Comparison of ENCODE assay signal across 8 cellular contexts in the genomic region with DNA sequence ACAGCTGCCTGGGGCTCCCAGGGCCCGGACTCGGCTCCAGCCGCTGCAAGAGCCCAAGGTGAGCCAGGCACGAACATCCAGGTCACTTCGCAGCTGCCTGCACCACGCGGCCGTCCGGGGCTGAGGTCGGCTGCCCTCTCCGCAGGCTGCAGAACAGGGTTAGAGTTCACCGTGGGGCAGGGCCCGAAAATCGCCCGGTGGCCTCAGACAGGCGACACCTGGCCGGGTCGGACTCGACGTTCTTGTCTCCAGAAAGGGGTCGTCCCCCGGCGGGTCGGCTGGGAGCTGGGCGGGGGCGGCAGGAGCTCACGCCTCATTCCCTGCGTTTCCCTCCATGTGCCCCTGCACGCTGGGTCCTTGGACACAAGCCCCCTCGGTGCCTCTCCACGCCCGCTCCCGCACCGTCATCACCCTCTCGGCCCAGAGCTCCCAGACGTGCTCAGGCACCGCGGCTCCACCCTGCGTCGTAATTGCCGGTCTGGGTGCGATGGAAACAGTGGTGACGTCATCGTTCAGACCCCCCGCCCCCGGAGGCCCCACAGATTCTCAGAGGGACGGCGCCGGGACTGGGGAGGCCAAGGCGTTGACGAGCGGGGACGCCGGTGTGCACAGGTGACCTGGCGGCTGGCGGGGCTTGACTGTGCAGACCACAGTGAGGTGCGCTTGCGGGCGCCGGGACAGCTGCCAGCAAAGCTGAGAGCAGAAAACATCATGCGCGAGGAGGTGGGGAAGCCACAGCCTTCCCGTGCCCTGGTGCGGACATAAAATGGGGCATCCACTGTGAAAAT. TPM values are rescaled to one million over a fixed set of nuclear protein-coding genes. Genes with fewer than 3 reads are reported as not detected.
A peak's percentile ranks its signal among the peaks of the same experiment; 100 is the strongest.
DNase-seq lines count a peak whose midpoint lies in the region; ATAC-seq and TF ChIP-seq lines count a peak whose summit lies in the region.

No MANE protein-coding gene starts in this region.

- intact Hi-C loops in Calu3 (cut with micrococcal nuclease; ENCODE audit: unreplicated experiment): no loop called here

- H3K27ac Mint-ChIP-seq in Calu3 (ENCODE audit: unreplicated experiment): peak overlapping the region; percentile 64

- peak overlapping the region; percentile 58 for H3K4me3 Mint-ChIP-seq in Calu3 (ENCODE audit: low read depth, unreplicated experiment)

- no peaks in the 10 kb centered on the region for H3K9me3 Mint-ChIP-seq in Calu3 (ENCODE audit: low read depth, unreplicated experiment)

- no peaks in the 10 kb centered on the region for H3K4me1 Mint-ChIP-seq in Calu3 (ENCODE audit: low read depth, unreplicated experiment)

- no peak for TF ChIP-seq CTCF in Calu3 (IDR thresholded peaks at IDR 0.05; ENCODE audit: unreplicated experiment)

- CTCF ChIA-PET in Calu3 (lab: Charles Lee): interaction anchor here (0.6 to 1.6 kb wide), 3 partner anchors 13 to 194 kb away, joined by 3 read pairs; a partner anchor contains a TSS

- peaks cover 26% of the 10 kb centered on the region for H3K27me3 Mint-ChIP-seq in Calu3 (ENCODE audit: unreplicated experiment)

- H3K36me3 Mint-ChIP-seq in Calu3 (ENCODE audit: insufficient read depth, unreplicated experiment): peaks cover 24% of the 10 kb centered on the region

- DNase-seq in Calu3 (peak; percentile 33), NCI-H1417 (lab: John Stamatoyannopoulos, UW) (peak in 2 of 3 experiments; percentile 84 to 89), epidermal melanocyte (ENCODE audit: insufficient read length, low spot score) (peak; percentile 67)
- peak; percentile 37 to 96 for DNase-seq in activated CD8-positive, alpha-beta memory T cell treated with anti-CD3 and anti-CD28 coated beads for 1 hour (ENCODE audit: extremely low read depth in 1 of 2, low read depth in 1 of 2)
- DNase-seq in stimulated activated CD4-positive, alpha-beta T cell treated with anti-CD3 and anti-CD28 coated beads, Interleukin-12 subunit alpha, Interleukin-12 subunit beta, amount 100 ng/mL, for 24 hours (ENCODE audit: low read depth in 2 of 2): peak; percentile 28 to 41

- ATAC-seq in GM19397 (IDR thresholded peaks at IDR 0.05; ENCODE audit: unreplicated experiment) (no peak), HG03196 (IDR thresholded peaks at IDR 0.05; ENCODE audit: unreplicated experiment) (no peak), HG03280 (IDR thresholded peaks at IDR 0.05; ENCODE audit: unreplicated experiment) (no peak)

- no TSS peak for BruUV-seq in Calu3 (replicated peaks; lab: Mats Ljungman, UMichigan)

RNA-seq across cellular contexts. Expression of a gene that starts 4.0 kb away (rescaled TPM):
- not detected in 2 replicates for total RNA-seq in Calu3 (2022)

RNA-seq across cellular contexts. Expression of a gene that starts 12.1 kb away (rescaled TPM):
- 43.3 TPM in 2 replicates for total RNA-seq in Calu3 (2022)

RNA-seq across cellular contexts. Expression of a gene that starts 24.7 kb away (rescaled TPM):
- total RNA-seq in Calu3 (2022): 129 and 142 TPM in 2 replicates

RNA-seq across cellular contexts. Expression of a gene that starts 25.1 kb away (rescaled TPM):
- total RNA-seq in Calu3 (2022): not detected in 2 replicates

RNA-seq across cellular contexts. Expression of a gene that starts 30.2 kb away (rescaled TPM):
- 135 and 151 TPM in 2 replicates for total RNA-seq in Calu3 (2022)

Comparison
In these comparisons a context has a peak if more than half of its experiments do, and no peak if none do; other contexts are left out.
1. DNase-seq: peak in every context shown above with its lines; median percentile 86 in NCI-H1417; 67 in epidermal melanocyte; 66 in activated CD8-positive, alpha-beta memory T cell treated with anti-CD3 and anti-CD28 coated beads for 1 hour; 34 in stimulated activated CD4-positive, alpha-beta T cell treated with anti-CD3 and anti-CD28 coated beads, Interleukin-12 subunit alpha, Interleukin-12 subunit beta, amount 100 ng/mL, for 24 hours; 33 in Calu3.